Comparison of ENCODE assay signal across 8 cellular contexts in the genomic region with DNA sequence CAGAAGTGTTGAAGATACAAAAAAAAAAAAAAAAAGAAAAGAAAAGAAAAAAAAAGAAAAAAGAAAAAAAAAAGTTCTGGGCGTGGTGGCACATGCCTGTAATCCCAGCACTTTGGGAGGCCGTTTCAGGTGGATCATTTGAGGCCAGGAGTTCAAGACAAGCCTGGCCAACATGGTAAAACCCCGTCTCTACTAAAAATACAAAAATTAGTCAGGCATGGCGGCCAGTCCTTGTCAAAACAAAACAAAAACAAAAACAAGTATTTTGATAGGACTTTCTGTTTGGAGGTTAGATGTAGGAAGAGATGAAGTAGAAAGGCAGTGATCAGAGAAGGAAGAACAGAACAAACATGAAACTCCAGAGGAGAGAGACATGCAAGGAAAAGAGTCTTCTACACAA.
A peak's percentile ranks its signal among the peaks of the same experiment; 100 is the strongest.
DNase-seq lines count a peak whose midpoint lies in the region; ATAC-seq and TF ChIP-seq lines count a peak whose summit lies in the region.
"Not testable (repeated sequence)": the region's sequence is repeated elsewhere in the genome, so short reads cannot be mapped to it uniquely, and the experiment has no call there.

No MANE protein-coding gene starts in this region.

- POLR2A ChIA-PET in GM10248 (lab: Yijun Ruan, JAX) = interaction anchor here (0.7 kb wide), 1 partner anchor 89 kb away, joined by 3 read pairs; no protein-coding TSS in a partner anchor

- peak; percentile 74 for ATAC-seq in GM18858 (IDR thresholded peaks at IDR 0.05; ENCODE audit: unreplicated experiment)
- ATAC-seq in GM19395 (IDR thresholded peaks at IDR 0.05; ENCODE audit: unreplicated experiment) = peak; percentile 78
- peak; percentile 57 for ATAC-seq in GM21526 (IDR thresholded peaks at IDR 0.05; ENCODE audit: low FRiP score, unreplicated experiment)
- ATAC-seq in HG02642 (IDR thresholded peaks at IDR 0.05; ENCODE audit: poor library complexity, unreplicated experiment) = peak; percentile 66
- peak; percentile 71 for ATAC-seq in HG03045 (IDR thresholded peaks at IDR 0.05; ENCODE audit: unreplicated experiment)
- ATAC-seq in HG03342 (IDR thresholded peaks at IDR 0.05; ENCODE audit: unreplicated experiment) = peak; percentile 70
- peak; percentile 72 for ATAC-seq in HG03571 (IDR thresholded peaks at IDR 0.05; ENCODE audit: unreplicated experiment)

- CTCF ChIA-PET in GM10248 (lab: Yijun Ruan, JAX) = not testable (repeated sequence)

- DNase-seq in GM10248 (ENCODE audit: extremely low spot score) = peak; percentile 38

- not testable (repeated sequence) for TF ChIP-seq CTCF in GM10248 (IDR thresholded peaks at IDR 0.05; ENCODE audit: control extremely low read depth, extremely low read depth, low read depth, missing control alignments)

Comparison
In these comparisons a context has a peak if more than half of its experiments do, and no peak if none do; other contexts are left out.
1. Peak in every context shown above with its lines: DNase-seq and ATAC-seq.